In the genomic region with DNA sequence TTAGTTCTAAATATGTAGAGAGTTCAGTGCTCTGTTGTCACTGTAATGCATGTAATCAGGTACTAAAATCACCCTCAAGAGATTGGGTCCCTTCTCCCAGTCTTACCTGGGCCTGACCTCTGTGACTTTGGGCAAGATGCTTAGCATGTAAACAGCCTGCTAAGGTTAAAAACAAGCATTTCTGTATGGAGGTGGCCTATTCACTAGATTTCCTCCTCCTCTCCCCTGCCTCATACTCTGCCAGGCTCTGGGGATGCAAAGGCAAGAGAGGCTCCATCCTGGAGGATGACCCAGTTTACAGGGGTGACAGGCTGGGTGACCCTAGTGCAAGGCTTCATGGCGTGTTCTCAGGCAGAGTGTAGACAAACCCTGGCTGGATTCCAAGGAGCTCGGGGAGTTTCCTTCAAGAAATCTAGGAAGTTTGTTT, we compare ENCODE assay signal across 10 cellular contexts. TPM values are rescaled to one million over a fixed set of nuclear protein-coding genes. Genes with fewer than 3 reads are reported as not detected.
DNase-seq lines count a peak whose midpoint lies in the region; ATAC-seq and TF ChIP-seq lines count a peak whose summit lies in the region.
"Had no signal": no experiment of that assay in that cellular context is flagged by ENCODE, and none has a peak within 500 bp of the region (broad histone marks: within the 10 kb centered on the region; RNA-seq: fewer than 3 reads in every experiment).

No MANE protein-coding gene starts in this region.

- H3K36me3 Mint-ChIP-seq in CD8-positive, alpha-beta memory T cell: no peaks in the 10 kb centered on the region
- peaks cover 2% of the 10 kb centered on the region for H3K36me3 Mint-ChIP-seq in T-helper 17 cell (ENCODE audit: low read depth)

- H3K4me3 ChIP-seq in CD8-positive, alpha-beta memory T cell (ENCODE audit: low read length): no peak overlapping the region
- H3K4me3 ChIP-seq in mucosa of descending colon: no peak overlapping the region

- intact Hi-C loops in mucosa of descending colon (cut with DNase I, micrococcal nuclease): loop anchor here in 1 of 2 donors (2.0 kb wide), 1 partner anchor 178 kb away; no protein-coding TSS in a partner anchor

- no peaks in the 10 kb centered on the region for H3K27me3 ChIP-seq in CD8-positive, alpha-beta memory T cell (ENCODE audit: insufficient read depth, low read length, poor library complexity, severe bottlenecking)

- H3K4me1 Mint-ChIP-seq in CD8-positive, alpha-beta memory T cell: peaks cover 63 to 71% (median 66%) of the 10 kb centered on the region in 3 donors
- peaks cover 46% of the 10 kb centered on the region for H3K4me1 Mint-ChIP-seq in T-helper 17 cell

- ATAC-seq in GM21529 (IDR thresholded peaks at IDR 0.05; ENCODE audit: unreplicated experiment): peak; percentile 3
- peak; percentile 47 for ATAC-seq in T-helper 17 cell
- peak; percentile 28 for ATAC-seq in mucosa of descending colon
- ATAC-seq in HG03469 (IDR thresholded peaks at IDR 0.05; ENCODE audit: unreplicated experiment): no peak

- H3K4me3 Mint-ChIP-seq in CD8-positive, alpha-beta memory T cell: peak overlapping the region; percentile 0 to 75 (median 57)
- peak overlapping the region; percentile 64 for H3K4me3 Mint-ChIP-seq in T-helper 17 cell

- peak overlapping the region; percentile 40 for H3K27ac ChIP-seq in CD8-positive, alpha-beta memory T cell (ENCODE audit: low read depth, low read length)

- H3K36me3 ChIP-seq in CD8-positive, alpha-beta memory T cell (ENCODE audit: insufficient read depth, low read length): no peaks in the 10 kb centered on the region
- no peaks in the 10 kb centered on the region for H3K36me3 ChIP-seq in mucosa of descending colon (ENCODE audit: low read depth)

- H3K9me3 Mint-ChIP-seq in CD8-positive, alpha-beta memory T cell: no peaks in the 10 kb centered on the region

- POLR2A ChIA-PET in CD8-positive, alpha-beta memory T cell (lab: Charles Lee): interaction anchor here (0.6 to 1.4 kb wide), 5 partner anchors 9 to 178 kb away, joined by 3 to 6 read pairs (median 4); no protein-coding TSS in a partner anchor

- no peaks in the 10 kb centered on the region for H3K9me3 ChIP-seq in CD8-positive, alpha-beta memory T cell (ENCODE audit: low read length)
- no peaks in the 10 kb centered on the region for H3K9me3 ChIP-seq in T-helper 17 cell (ENCODE audit: control insufficient read depth, low read length, poor library complexity, severe bottlenecking)
- H3K9me3 ChIP-seq in mucosa of descending colon: no peaks in the 10 kb centered on the region

- peak overlapping the region; percentile 69 to 97 (median 87) for H3K27ac Mint-ChIP-seq in CD8-positive, alpha-beta memory T cell
- H3K27ac Mint-ChIP-seq in T-helper 17 cell: peak overlapping the region; percentile 88

- TF ChIP-seq CTCF in mucosa of descending colon (IDR thresholded peaks at IDR 0.05): no peak

- CTCF ChIA-PET in CD8-positive, alpha-beta memory T cell (lab: Charles Lee): interaction anchor here (0.7 to 3.9 kb wide), 22 partner anchors 15 to 296 kb away, joined by 3 to 57 read pairs (median 4); no protein-coding TSS in a partner anchor

- peaks cover 63% of the 10 kb centered on the region for H3K4me1 ChIP-seq in CD8-positive, alpha-beta memory T cell (ENCODE audit: insufficient read depth, low read length)
- H3K4me1 ChIP-seq in mucosa of descending colon (ENCODE audit: low read depth): peaks cover 15% of the 10 kb centered on the region

- no peaks in the 10 kb centered on the region for H3K27me3 Mint-ChIP-seq in CD8-positive, alpha-beta memory T cell
- no peaks in the 10 kb centered on the region for H3K27me3 Mint-ChIP-seq in T-helper 17 cell

- peak in 2 of 5 donors; percentile 12 to 18 for DNase-seq in CD8-positive, alpha-beta memory T cell
- DNase-seq in T-helper 17 cell (no peak), mucosa of descending colon (peak in 2 of 3 donors; percentile 44 to 67), GF-D8 (lab: John Stamatoyannopoulos, UW) (no peak), HK-2 (ENCODE audit: unreplicated experiment) (no peak), retina (no peak)
- DNase-seq: islet precursor cell, NCI-H1436 had no signal

RNA-seq across cellular contexts. Expression of a gene that starts 28.8 kb away (rescaled TPM):
- under 1 TPM; 0.04 to 0.07 TPM for total RNA-seq in CD8-positive, alpha-beta memory T cell
- not detected for polyA plus RNA-seq in CD8-positive, alpha-beta memory T cell
- total RNA-seq in T-helper 17 cell (not detected), mucosa of descending colon (1 to 10 TPM; 5.2 to 8.9 (median 8.7) TPM)

Comparison
In these comparisons a context has a peak if more than half of its experiments do, and no peak if none do; other contexts are left out.
1. DNase-seq: peak in mucosa of descending colon (2 of 3); none in T-helper 17 cell (0 of 3), GF-D8 (single experiment), HK-2 (single experiment) and retina (single experiment).
2. RNA of a gene that starts 28.8 kb away (total RNA-seq): 5.2 to 8.9 TPM in mucosa of descending colon; 0.04 to 0.07 TPM in CD8-positive, alpha-beta memory T cell and not detected in T-helper 17 cell; every median in the first group is over 4 times any median in the second.